ENCODE assay signal across 10 cellular contexts in genomic region chr6:28809947-28810654, GRCh38.
DNase-seq lines count a peak whose midpoint lies in the region; ATAC-seq and TF ChIP-seq lines count a peak whose summit lies in the region.
"Had no signal": no experiment of that assay in that cellular context is flagged by ENCODE, and none has a peak within 500 bp of the region (broad histone marks: within the 10 kb centered on the region; RNA-seq: fewer than 3 reads in every experiment).

No MANE protein-coding gene starts in this region.

- H3K4me1 Mint-ChIP-seq in activated T-helper 1 cell treated with anti-CD3 and anti-CD28 coated beads, Interleukin-12 subunit alpha, Interleukin-12 subunit beta, Interleukin-2, Interleukin-4 antibody, amounts not matched to agents 30 ng/mL and 10 ng/mL and 1 ng/mL, durations not matched to agents 14 hours and 24 hours and 36 hours (ENCODE audit: low read depth): peaks cover 19% of the 10 kb centered on the region
- H3K4me1 Mint-ChIP-seq in memory B cell: peaks cover 6% of the 10 kb centered on the region

- no peaks in the 10 kb centered on the region for H3K9me3 ChIP-seq in HUES48 (ENCODE audit: control insufficient read depth, insufficient read depth, low read length)
- no peaks in the 10 kb centered on the region for H3K9me3 ChIP-seq in body of pancreas
- H3K9me3 ChIP-seq: Peyer's patch had no signal

- ATAC-seq in memory B cell (ENCODE audit: low read depth) (no peak), body of pancreas (no peak)

- peaks cover 11% of the 10 kb centered on the region for H3K9me3 Mint-ChIP-seq in activated T-helper 1 cell treated with anti-CD3 and anti-CD28 coated beads, Interleukin-12 subunit alpha, Interleukin-12 subunit beta, Interleukin-2, Interleukin-4 antibody, amounts not matched to agents 30 ng/mL and 10 ng/mL and 1 ng/mL, durations not matched to agents 14 hours and 24 hours and 36 hours
- H3K9me3 Mint-ChIP-seq in memory B cell: peaks cover 9% of the 10 kb centered on the region

- H3K4me3 ChIP-seq in HUES48 (ENCODE audit: low read depth, low read length) (peak overlapping the region; percentile 65), body of pancreas (no peak overlapping the region)
- H3K4me3 ChIP-seq: Peyer's patch had no signal

- H3K4me1 ChIP-seq in HUES48 (ENCODE audit: control insufficient read depth, insufficient read depth, low read length): peaks cover 23% of the 10 kb centered on the region
- no peaks in the 10 kb centered on the region for H3K4me1 ChIP-seq in body of pancreas
- H3K4me1 ChIP-seq: Peyer's patch had no signal

- H3K27ac ChIP-seq in HUES48 (ENCODE audit: low read depth, low read length) (no peak overlapping the region), body of pancreas (no peak overlapping the region)
- H3K27ac ChIP-seq: Peyer's patch had no signal

- TF ChIP-seq CTCF in body of pancreas (IDR thresholded peaks at IDR 0.05): no peak

- H3K36me3 ChIP-seq in HUES48 (ENCODE audit: control insufficient read depth, insufficient read depth, low read length): no peaks in the 10 kb centered on the region
- H3K36me3 ChIP-seq in body of pancreas (replicated peaks in 1 of 2; ENCODE audit: insufficient read depth in 1 of 2, low read depth in 2 of 2): no peaks in the 10 kb centered on the region
- H3K36me3 ChIP-seq: Peyer's patch had no signal

- TF ChIP-seq POLR2A in body of pancreas (IDR thresholded peaks at IDR 0.05): no peak

- intact Hi-C loops in activated T-helper 1 cell treated with anti-CD3 and anti-CD28 coated beads, Interleukin-12 subunit alpha, Interleukin-12 subunit beta, Interleukin-2, Interleukin-4 antibody, amounts not matched to agents 30 ng/mL and 10 ng/mL and 1 ng/mL, durations not matched to agents 14 hours and 24 hours and 36 hours (cut with micrococcal nuclease): loop anchor here (2.0 to 10.0 kb wide), 9 partner anchors 15 to 1513 kb away; no protein-coding TSS in a partner anchor
- intact Hi-C loops in body of pancreas (cut with DNase I): no loop called here

- no peaks in the 10 kb centered on the region for H3K36me3 Mint-ChIP-seq in activated T-helper 1 cell treated with anti-CD3 and anti-CD28 coated beads, Interleukin-12 subunit alpha, Interleukin-12 subunit beta, Interleukin-2, Interleukin-4 antibody, amounts not matched to agents 30 ng/mL and 10 ng/mL and 1 ng/mL, durations not matched to agents 14 hours and 24 hours and 36 hours (ENCODE audit: low read depth)
- H3K36me3 Mint-ChIP-seq in memory B cell: peaks cover 3% of the 10 kb centered on the region

- peak overlapping the region; percentile 49 for H3K27ac Mint-ChIP-seq in activated T-helper 1 cell treated with anti-CD3 and anti-CD28 coated beads, Interleukin-12 subunit alpha, Interleukin-12 subunit beta, Interleukin-2, Interleukin-4 antibody, amounts not matched to agents 30 ng/mL and 10 ng/mL and 1 ng/mL, durations not matched to agents 14 hours and 24 hours and 36 hours
- H3K27ac Mint-ChIP-seq in memory B cell: no peak overlapping the region

- H3K4me3 Mint-ChIP-seq in activated T-helper 1 cell treated with anti-CD3 and anti-CD28 coated beads, Interleukin-12 subunit alpha, Interleukin-12 subunit beta, Interleukin-2, Interleukin-4 antibody, amounts not matched to agents 30 ng/mL and 10 ng/mL and 1 ng/mL, durations not matched to agents 14 hours and 24 hours and 36 hours: peak overlapping the region; percentile 43
- peak overlapping the region; percentile 0 for H3K4me3 Mint-ChIP-seq in memory B cell

- no peak overlapping the region for H3K9ac ChIP-seq in HUES48 (ENCODE audit: low read depth, low read length)

- H3K27me3 ChIP-seq in HUES48 (ENCODE audit: control insufficient read depth, insufficient read depth, low read length) (peaks cover 91% of the 10 kb centered on the region), body of pancreas (peaks cover 0 to 48% of the 10 kb centered on the region in 2 donors)

- DNase-seq in DMS153 (lab: John Stamatoyannopoulos, UW) (peak; percentile 16), memory B cell (ENCODE audit: low spot score in 2 of 2) (no peak), SW 1271 (lab: John Stamatoyannopoulos, UW) (no peak), islet precursor cell (no peak), KG1 (lab: John Stamatoyannopoulos, UW) (no peak), body of pancreas (no peak)
- no peak for DNase-seq in activated T-helper 1 cell treated with anti-CD3 and anti-CD28 coated beads, Interleukin-12 subunit alpha, Interleukin-12 subunit beta, Interleukin-2, Interleukin-4 antibody, amounts not matched to agents 30 ng/mL and 10 ng/mL and 1 ng/mL, durations not matched to agents 14 hours and 24 hours and 36 hours (ENCODE audit: low spot score)
- DNase-seq: Peyer's patch; stimulated activated CD4-positive, alpha-beta T cell treated with anti-CD3 and anti-CD28 coated beads, Interleukin-2, amount 100 ng/mL, for 48 hours had no signal

- 3 to 7% methylated on average over 27 to 33 of the region's 33 CpGs for WGBS in body of pancreas, 2 donors

- H3K27me3 Mint-ChIP-seq in activated T-helper 1 cell treated with anti-CD3 and anti-CD28 coated beads, Interleukin-12 subunit alpha, Interleukin-12 subunit beta, Interleukin-2, Interleukin-4 antibody, amounts not matched to agents 30 ng/mL and 10 ng/mL and 1 ng/mL, durations not matched to agents 14 hours and 24 hours and 36 hours (ENCODE audit: insufficient read depth): peaks cover 95% of the 10 kb centered on the region
- peaks cover 43% of the 10 kb centered on the region for H3K27me3 Mint-ChIP-seq in memory B cell
